ENCODE assay signal across 18 cellular contexts in genomic region chr22:17884951-17885350, GRCh38.
DNase-seq lines count a peak whose midpoint lies in the region; ATAC-seq and TF ChIP-seq lines count a peak whose summit lies in the region.
"Had no signal": no experiment of that assay in that cellular context is flagged by ENCODE, and none has a peak within 500 bp of the region (broad histone marks: within the 10 kb centered on the region; RNA-seq: fewer than 3 reads in every experiment).

No MANE protein-coding gene starts in this region.

- H3K4me3 Mint-ChIP-seq in MCF 10A (ENCODE audit: unreplicated experiment) (no peak overlapping the region), HFFc6 (no peak overlapping the region)

- CTCF ChIA-PET in MCF 10A (lab: Yijun Ruan, JAX) = interaction anchor here (0.6 to 2.1 kb wide), 3 partner anchors 55 to 191 kb away, joined by 3 to 10 read pairs (median 5); no protein-coding TSS in a partner anchor

- H3K9me3 Mint-ChIP-seq in MCF 10A (ENCODE audit: unreplicated experiment) (no peaks in the 10 kb centered on the region), HFFc6 (no peaks in the 10 kb centered on the region)

- no peak for ATAC-seq in GM18873 (IDR thresholded peaks at IDR 0.05; ENCODE audit: low FRiP score, unreplicated experiment)

- H3K4me1 Mint-ChIP-seq in MCF 10A (ENCODE audit: insufficient read depth, unreplicated experiment) (peaks cover 22% of the 10 kb centered on the region), HFFc6 (ENCODE audit: low read depth) (peaks cover 8% of the 10 kb centered on the region)

- no peaks in the 10 kb centered on the region for H3K27me3 Mint-ChIP-seq in MCF 10A (ENCODE audit: insufficient read depth, unreplicated experiment)
- H3K27me3 Mint-ChIP-seq in HFFc6 (ENCODE audit: insufficient read depth) = peaks cover 2% of the 10 kb centered on the region; the same call in 1 of the 2 replicates

- H3K27me3 ChIP-seq in left ventricle myocardium inferior (ENCODE audit: low read depth) = no peaks in the 10 kb centered on the region
- H3K27me3 ChIP-seq in uterus = no peaks in the 10 kb centered on the region

- TF ChIP-seq POLR2A in uterus (IDR thresholded peaks at IDR 0.05) = no peak

- TF ChIP-seq CTCF in left ventricle myocardium inferior (IDR thresholded peaks at IDR 0.05; ENCODE audit: borderline replicate concordance) (no peak), MCF 10A (IDR thresholded peaks at IDR 0.05; ENCODE audit: unreplicated experiment) (no peak), uterus (IDR thresholded peaks at IDR 0.05) (no peak), HFFc6 (IDR thresholded peaks at IDR 0.05) (no peak)

- peaks cover 36% of the 10 kb centered on the region for H3K36me3 Mint-ChIP-seq in MCF 10A (ENCODE audit: insufficient read depth, unreplicated experiment)
- H3K36me3 Mint-ChIP-seq in HFFc6 (ENCODE audit: low read depth) = peaks cover 14% of the 10 kb centered on the region; the same call in 1 of the 2 replicates

- peaks cover 79% of the 10 kb centered on the region for H3K36me3 ChIP-seq in left ventricle myocardium inferior
- no peaks in the 10 kb centered on the region for H3K36me3 ChIP-seq in uterus

- H3K4me1 ChIP-seq in left ventricle myocardium inferior = peaks cover 68% of the 10 kb centered on the region
- no peaks in the 10 kb centered on the region for H3K4me1 ChIP-seq in uterus

- POLR2A ChIA-PET in MCF 10A (lab: Yijun Ruan, JAX) = interaction anchor here (0.8 kb wide), 1 partner anchor 66 kb away, joined by 4 read pairs; no protein-coding TSS in a partner anchor

- H3K9me3 ChIP-seq in left ventricle myocardium inferior (replicated peaks) (no peaks in the 10 kb centered on the region), uterus (no peaks in the 10 kb centered on the region)

- H3K4me3 ChIP-seq in left ventricle myocardium inferior (no peak overlapping the region), uterus (no peak overlapping the region)

- H3K27ac Mint-ChIP-seq in MCF 10A (ENCODE audit: low read depth, unreplicated experiment) (peak overlapping the region; percentile 8), HFFc6 (no peak overlapping the region)

- intact Hi-C loops in left ventricle myocardium inferior (cut with micrococcal nuclease) = no loop called here
- intact Hi-C loops in cardiac septum (cut with DNase I) = loop anchor here (5.0 kb wide), 1 partner anchor 33 kb away; no protein-coding TSS in a partner anchor
- intact Hi-C loops in MCF 10A (cut with micrococcal nuclease) = no loop called here
- intact Hi-C loops in uterus (cut with DNase I; ENCODE audit: low total_unique reads) = no loop called here

- DNase-seq in left ventricle myocardium inferior (no peak), cardiac septum (ENCODE audit: low spot score) (no peak), MCF 10A (ENCODE audit: unreplicated experiment) (no peak), foreskin melanocyte (peak; percentile 15), uterus (no peak), NCI-H446 (lab: John Stamatoyannopoulos, UW) (no peak), HFFc6 (no peak)
- DNase-seq: C1 segment of cervical spinal cord, DMS79 treated with DMSO at 0.1 percent for 48 hours, GOT3, KG1, NCI-H1092, NCI-H146, NCI-H2081 treated with DMSO at 0.1 percent for 48 hours, NCI-H2227 treated with DMSO at 0.1 percent for 48 hours, NCI-H526 treated with DMSO at 0.1 percent for 48 hours, SHP77 treated with DMSO at 0.1 percent for 48 hours had no signal

- H3K27ac ChIP-seq in left ventricle myocardium inferior (replicated peaks) (peak overlapping the region; percentile 49), uterus (peak overlapping the region; percentile 51 to 74)

- no TSS peak for BruUV-seq in MCF 10A (replicated peaks; lab: Mats Ljungman, UMichigan)
